19 cellular contexts compared by ENCODE assay signal in the genomic region with DNA sequence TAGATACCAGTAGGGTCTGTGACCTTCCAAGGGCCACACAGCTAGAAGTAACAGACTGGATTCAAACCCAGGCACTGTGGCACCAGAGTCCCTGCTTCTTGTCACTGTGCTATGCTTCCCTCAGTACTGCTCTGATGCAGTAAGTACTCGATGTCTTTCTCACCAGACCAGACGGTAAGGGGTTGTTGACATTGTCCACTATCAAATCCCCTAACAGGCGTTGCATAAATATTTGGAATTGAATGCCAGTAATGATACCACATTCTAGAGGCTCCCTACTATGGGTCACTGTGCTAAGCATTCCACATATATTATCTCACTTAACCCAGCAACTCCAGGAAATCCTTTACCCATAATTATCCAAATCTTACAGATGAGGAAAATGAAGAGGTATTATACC.
"Had no signal": no experiment of that assay in that cellular context is flagged by ENCODE, and none has a peak within 500 bp of the region (broad histone marks: within the 10 kb centered on the region; RNA-seq: fewer than 3 reads in every experiment).

No MANE protein-coding gene starts in this region.

- H3K27me3 ChIP-seq: brain microvascular endothelial cell, esophagus squamous epithelium, gastroesophageal sphincter, neural progenitor cell, upper lobe of right lung had no signal

- DNase-seq: activated CD4-positive, alpha-beta memory T cell treated with anti-CD3 and anti-CD28 coated beads, Interleukin-2, amount 10 ng/mL, durations not matched to agents 7 days and 5 days; activated CD4-positive, alpha-beta T cell treated with anti-CD3 and anti-CD28 coated beads for 48 hours; activated CD4-positive, CD25-positive, alpha-beta regulatory T cell; activated naive CD4-positive, alpha-beta T cell treated with anti-CD3 and anti-CD28 coated beads, Interleukin-2, amount 50 U/mL, for 16 hours; activated naive CD8-positive, alpha-beta T cell treated with anti-CD3 and anti-CD28 coated beads, Interleukin-2, amount 50 U/mL, for 24 hours; brain microvascular endothelial cell; effector memory CD8-positive, alpha-beta T cell; esophagus squamous epithelium; heart left ventricle; kidney; lower lobe of right lung; naive thymus-derived CD4-positive, alpha-beta T cell; spleen; stimulated activated CD4-positive, alpha-beta T cell treated with anti-CD3 and anti-CD28 coated beads, Interleukin-4, amount 100 ng/mL, for 1 hour; stimulated activated naive CD4-positive, alpha-beta T cell; upper lobe of right lung had no signal

- ATAC-seq: effector memory CD8-positive, alpha-beta T cell had no signal

- H3K9me3 ChIP-seq: esophagus squamous epithelium, gastroesophageal sphincter, heart left ventricle, lower lobe of right lung, spleen, upper lobe of right lung had no signal

- H3K4me2 ChIP-seq: neural progenitor cell had no signal

- H3K4me1 ChIP-seq: esophagus squamous epithelium, heart left ventricle, lower lobe of right lung, neural progenitor cell, spleen, upper lobe of right lung had no signal

- H2AFZ ChIP-seq: neural progenitor cell had no signal

- H3K36me3 ChIP-seq: brain microvascular endothelial cell, esophagus squamous epithelium, gastroesophageal sphincter, heart left ventricle, lower lobe of right lung, neural progenitor cell, spleen, upper lobe of right lung had no signal

- H3K4me3 ChIP-seq: dorsolateral prefrontal cortex, esophagus squamous epithelium, gastroesophageal sphincter, heart left ventricle, lower lobe of right lung, neural progenitor cell, spleen, upper lobe of right lung had no signal

- H3K9ac ChIP-seq: neural progenitor cell had no signal

- H3K27ac ChIP-seq: brain microvascular endothelial cell, dorsolateral prefrontal cortex, esophagus squamous epithelium, heart left ventricle, lower lobe of right lung, neural progenitor cell, spleen, upper lobe of right lung had no signal
